ENCODE assay signal across 15 cellular contexts in the genomic region with DNA sequence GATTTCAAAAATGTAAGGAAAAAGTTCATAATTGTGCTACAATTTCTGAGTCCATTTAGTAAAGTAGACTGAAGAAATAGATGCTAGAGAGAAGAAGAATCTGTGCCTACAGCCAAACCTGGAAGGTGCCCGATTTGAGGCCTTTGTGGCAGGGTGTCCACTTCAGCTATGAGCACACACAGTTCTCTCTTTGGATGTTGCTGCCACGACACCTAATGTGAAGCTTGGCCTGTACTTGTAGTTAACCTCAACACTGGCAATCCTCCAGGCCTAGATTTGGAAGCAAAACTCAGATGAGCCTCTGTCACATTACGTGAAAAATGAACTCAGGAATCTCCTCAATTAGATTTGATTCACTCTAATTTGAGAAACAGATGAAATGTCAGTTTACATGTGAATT.
A peak's percentile ranks its signal among the peaks of the same experiment; 100 is the strongest.
DNase-seq lines count a peak whose midpoint lies in the region; ATAC-seq and TF ChIP-seq lines count a peak whose summit lies in the region.
"Had no signal": no experiment of that assay in that cellular context is flagged by ENCODE, and none has a peak within 500 bp of the region (broad histone marks: within the 10 kb centered on the region; RNA-seq: fewer than 3 reads in every experiment).

No MANE protein-coding gene starts in this region.

- in situ Hi-C loops in KBM-7 (cut with MboI; ENCODE audit: low pct_unique_long_range_greater_than_20kb, low sequenced_read_pairs): no loop called here
- in situ Hi-C loops in astrocyte of the cerebellum (cut with HindIII; ENCODE audit: low sequenced_read_pairs): no loop called here

- no peak overlapping the region for H3K4me3 ChIP-seq in astrocyte of the cerebellum (ENCODE audit: low read depth, low read length)
- H3K4me3 ChIP-seq: body of pancreas, lower lobe of right lung, psoas muscle had no signal

- H3K27ac Mint-ChIP-seq in activated naive CD4-positive, alpha-beta T cell treated with anti-CD3 and anti-CD28 coated beads, Interleukin-2, amount 10 ng/mL, durations not matched to agents 7 days and 5 days: no peak overlapping the region
- H3K27ac Mint-ChIP-seq: natural killer cell, T-helper 17 cell had no signal

- no peak overlapping the region for H3K4me3 Mint-ChIP-seq in activated naive CD4-positive, alpha-beta T cell treated with anti-CD3 and anti-CD28 coated beads, Interleukin-2, amount 10 ng/mL, durations not matched to agents 7 days and 5 days
- H3K4me3 Mint-ChIP-seq: natural killer cell, T-helper 17 cell had no signal

- ATAC-seq in HG02642 (IDR thresholded peaks at IDR 0.05; ENCODE audit: poor library complexity, unreplicated experiment): no peak
- ATAC-seq: body of pancreas, lower lobe of right lung, natural killer cell, psoas muscle, T-helper 17 cell had no signal

- CTCF ChIA-PET in activated naive CD4-positive, alpha-beta T cell treated with anti-CD3 and anti-CD28 coated beads, Interleukin-2, amount 10 ng/mL, durations not matched to agents 7 days and 5 days (lab: Charles Lee): no interaction called here

- H3K4me1 Mint-ChIP-seq in activated naive CD4-positive, alpha-beta T cell treated with anti-CD3 and anti-CD28 coated beads, Interleukin-2, amount 10 ng/mL, durations not matched to agents 7 days and 5 days: no peaks in the 10 kb centered on the region
- H3K4me1 Mint-ChIP-seq: natural killer cell, T-helper 17 cell had no signal

- peak; percentile 21 for DNase-seq in COR-L47 (lab: John Stamatoyannopoulos, UW)
- peak; percentile 38 for DNase-seq in KBM-7
- peak; percentile 67 for DNase-seq in astrocyte of the cerebellum (ENCODE audit: low read depth)
- DNase-seq in glomerular visceral epithelial cell (ENCODE audit: extremely low spot score): peak; percentile 23
- no peak for DNase-seq in activated naive CD4-positive, alpha-beta T cell treated with anti-CD3 and anti-CD28 coated beads, Interleukin-2, amount 10 ng/mL, durations not matched to agents 7 days and 5 days
- DNase-seq in DMS79 (lab: John Stamatoyannopoulos, UW): no peak
- DNase-seq: activated gamma-delta T cell, Karpas-422, lower lobe of right lung, natural killer cell, NCI-H2029 treated with DMSO at 0.1 percent for 48 hours, psoas muscle, T-helper 17 cell had no signal

- no peaks in the 10 kb centered on the region for H3K36me3 Mint-ChIP-seq in activated naive CD4-positive, alpha-beta T cell treated with anti-CD3 and anti-CD28 coated beads, Interleukin-2, amount 10 ng/mL, durations not matched to agents 7 days and 5 days

- no peaks in the 10 kb centered on the region for H3K27me3 Mint-ChIP-seq in activated naive CD4-positive, alpha-beta T cell treated with anti-CD3 and anti-CD28 coated beads, Interleukin-2, amount 10 ng/mL, durations not matched to agents 7 days and 5 days
- H3K27me3 Mint-ChIP-seq: T-helper 17 cell had no signal

- peaks cover 8% of the 10 kb centered on the region for H3K9me3 Mint-ChIP-seq in activated naive CD4-positive, alpha-beta T cell treated with anti-CD3 and anti-CD28 coated beads, Interleukin-2, amount 10 ng/mL, durations not matched to agents 7 days and 5 days

- TF ChIP-seq CTCF in astrocyte of the cerebellum (IDR thresholded peaks at IDR 0.05; ENCODE audit: low read depth, low read length, missing control alignments): no peak

Comparison
In these comparisons a context has a peak if more than half of its experiments do, and no peak if none do; other contexts are left out.
1. DNase-seq: peak in COR-L47 (single experiment), KBM-7 (single experiment), astrocyte of the cerebellum (single experiment) and glomerular visceral epithelial cell (single experiment); none in activated naive CD4-positive, alpha-beta T cell treated with anti-CD3 and anti-CD28 coated beads, Interleukin-2, amount 10 ng/mL, durations not matched to agents 7 days and 5 days (single experiment) and DMS79 (single experiment).